Comparison of ENCODE assay signal across 8 cellular contexts in the genomic region with DNA sequence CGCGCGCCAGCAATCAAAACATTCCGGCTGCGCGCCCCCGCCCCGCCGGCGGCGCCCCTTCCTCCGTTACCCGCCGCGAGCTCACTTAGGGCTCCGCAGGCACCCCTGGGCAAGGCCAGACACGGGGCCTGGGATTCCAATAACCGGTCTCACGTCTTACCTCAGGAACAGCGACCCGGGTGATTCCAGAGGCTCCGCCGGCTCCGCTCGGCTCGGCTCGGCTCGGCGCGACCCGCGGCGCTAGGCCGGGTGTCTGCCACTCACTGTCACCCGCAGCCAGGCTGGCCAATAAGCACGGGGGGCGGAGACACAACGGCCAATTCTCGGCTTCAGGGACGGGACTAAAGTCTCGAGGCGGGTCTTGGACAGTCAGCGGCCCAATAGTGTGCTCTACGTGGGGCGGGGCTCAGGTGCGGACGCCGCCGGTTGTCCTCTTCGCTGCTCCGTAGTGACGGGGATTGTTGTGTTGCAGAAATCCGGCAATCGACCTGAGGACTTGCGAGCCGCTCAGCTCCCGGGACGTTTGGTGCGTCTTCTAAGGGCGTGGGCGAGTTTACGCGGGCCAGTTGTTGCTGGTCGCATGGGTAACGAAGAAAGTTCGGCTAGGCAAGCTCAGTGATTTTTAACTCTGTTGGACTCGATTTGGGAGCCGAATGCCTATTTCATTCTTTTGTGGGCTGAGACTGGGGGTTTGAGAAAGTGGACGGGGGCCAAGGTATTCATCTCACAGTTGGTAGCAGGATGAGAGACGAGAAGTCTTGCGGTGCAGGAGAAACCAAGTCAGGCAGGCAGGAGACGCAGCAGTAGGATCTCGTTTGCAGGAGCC. TPM values are rescaled to one million over a fixed set of nuclear protein-coding genes. Genes with fewer than 3 reads are reported as not detected.
DNase-seq lines count a peak whose midpoint lies in the region; ATAC-seq lines count a peak whose summit lies in the region.

A gene with protein sequence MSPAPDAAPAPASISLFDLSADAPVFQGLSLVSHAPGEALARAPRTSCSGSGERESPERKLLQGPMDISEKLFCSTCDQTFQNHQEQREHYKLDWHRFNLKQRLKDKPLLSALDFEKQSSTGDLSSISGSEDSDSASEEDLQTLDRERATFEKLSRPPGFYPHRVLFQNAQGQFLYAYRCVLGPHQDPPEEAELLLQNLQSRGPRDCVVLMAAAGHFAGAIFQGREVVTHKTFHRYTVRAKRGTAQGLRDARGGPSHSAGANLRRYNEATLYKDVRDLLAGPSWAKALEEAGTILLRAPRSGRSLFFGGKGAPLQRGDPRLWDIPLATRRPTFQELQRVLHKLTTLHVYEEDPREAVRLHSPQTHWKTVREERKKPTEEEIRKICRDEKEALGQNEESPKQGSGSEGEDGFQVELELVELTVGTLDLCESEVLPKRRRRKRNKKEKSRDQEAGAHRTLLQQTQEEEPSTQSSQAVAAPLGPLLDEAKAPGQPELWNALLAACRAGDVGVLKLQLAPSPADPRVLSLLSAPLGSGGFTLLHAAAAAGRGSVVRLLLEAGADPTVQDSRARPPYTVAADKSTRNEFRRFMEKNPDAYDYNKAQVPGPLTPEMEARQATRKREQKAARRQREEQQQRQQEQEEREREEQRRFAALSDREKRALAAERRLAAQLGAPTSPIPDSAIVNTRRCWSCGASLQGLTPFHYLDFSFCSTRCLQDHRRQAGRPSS (plus strand): TSS at position 432 of the 826 bp plus-strand sequence. CDS start 452 bp downstream, outside the sequence.
A gene with protein sequence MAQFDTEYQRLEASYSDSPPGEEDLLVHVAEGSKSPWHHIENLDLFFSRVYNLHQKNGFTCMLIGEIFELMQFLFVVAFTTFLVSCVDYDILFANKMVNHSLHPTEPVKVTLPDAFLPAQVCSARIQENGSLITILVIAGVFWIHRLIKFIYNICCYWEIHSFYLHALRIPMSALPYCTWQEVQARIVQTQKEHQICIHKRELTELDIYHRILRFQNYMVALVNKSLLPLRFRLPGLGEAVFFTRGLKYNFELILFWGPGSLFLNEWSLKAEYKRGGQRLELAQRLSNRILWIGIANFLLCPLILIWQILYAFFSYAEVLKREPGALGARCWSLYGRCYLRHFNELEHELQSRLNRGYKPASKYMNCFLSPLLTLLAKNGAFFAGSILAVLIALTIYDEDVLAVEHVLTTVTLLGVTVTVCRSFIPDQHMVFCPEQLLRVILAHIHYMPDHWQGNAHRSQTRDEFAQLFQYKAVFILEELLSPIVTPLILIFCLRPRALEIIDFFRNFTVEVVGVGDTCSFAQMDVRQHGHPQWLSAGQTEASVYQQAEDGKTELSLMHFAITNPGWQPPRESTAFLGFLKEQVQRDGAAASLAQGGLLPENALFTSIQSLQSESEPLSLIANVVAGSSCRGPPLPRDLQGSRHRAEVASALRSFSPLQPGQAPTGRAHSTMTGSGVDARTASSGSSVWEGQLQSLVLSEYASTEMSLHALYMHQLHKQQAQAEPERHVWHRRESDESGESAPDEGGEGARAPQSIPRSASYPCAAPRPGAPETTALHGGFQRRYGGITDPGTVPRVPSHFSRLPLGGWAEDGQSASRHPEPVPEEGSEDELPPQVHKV (minus strand): TSS at position 262 of the 826 bp plus-strand sequence. CDS start 1,612 bp downstream, outside the sequence.

- DNase-seq in C1 segment of cervical spinal cord (lab: John Stamatoyannopoulos, UW) (peak; percentile 87 to 99 (median 97)), NCI-H748 treated with DMSO at 0.1 percent for 48 hours (lab: John Stamatoyannopoulos, UW) (peak; percentile 96), dedifferentiated amniotic fluid mesenchymal stem cell (ENCODE audit: extremely low spot score) (peak; percentile 99), left lobe of liver (ENCODE audit: low spot score) (peak; percentile 99)
- DNase-seq in activated CD4-positive, alpha-beta T cell treated with anti-CD3 and anti-CD28 coated beads, Interleukin-2, amount 50 U/mL, for 24 hours (ENCODE audit: low read depth in 1 of 2, low spot score in 1 of 2), result peak; percentile 90 to 99
- DNase-seq in stimulated activated CD4-positive, alpha-beta T cell treated with anti-CD3 and anti-CD28 coated beads, Interleukin-2, amount 100 ng/mL, for 4 hours (ENCODE audit: low read depth), result peak; percentile 98

- ATAC-seq in GM19372 (IDR thresholded peaks at IDR 0.05; ENCODE audit: low read depth, unreplicated experiment) (peak; percentile 91), HG03558 (IDR thresholded peaks at IDR 0.05; ENCODE audit: extremely low read depth, unreplicated experiment) (peak; percentile 85), left lobe of liver (peak; percentile 94)

RNA-seq across cellular contexts. Expression of the first gene that starts in this region (rescaled TPM):
- total RNA-seq in left lobe of liver, result 22.1 TPM

RNA-seq across cellular contexts. Expression of the second gene that starts in this region (rescaled TPM):
- total RNA-seq in left lobe of liver, result 45.8 TPM

Comparison
In these comparisons a context has a peak if more than half of its experiments do, and no peak if none do; other contexts are left out.
1. Peak in every context shown above with its lines: DNase-seq and ATAC-seq.